In the genomic region with DNA sequence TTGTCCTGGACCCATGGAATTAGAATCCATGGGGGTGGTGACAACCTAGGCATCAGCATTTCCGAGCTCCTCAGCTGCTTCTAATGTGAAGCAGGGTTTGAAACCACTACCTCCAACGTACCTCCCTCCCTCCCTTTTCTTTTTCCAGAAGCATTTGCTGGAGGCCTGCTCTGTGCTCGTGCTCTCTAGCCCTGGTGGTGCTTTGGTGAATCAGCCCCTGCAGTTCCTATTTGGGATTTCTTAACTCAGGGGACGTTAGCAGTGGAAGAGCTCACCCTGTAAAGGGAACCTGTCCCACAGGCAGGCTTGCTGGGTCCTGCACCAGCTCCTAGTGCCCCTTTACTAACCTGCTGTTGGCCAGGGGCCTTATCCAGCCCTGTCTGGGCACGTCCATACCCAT, we compare ENCODE assay signal across 27 cellular contexts. TPM values are rescaled to one million over a fixed set of nuclear protein-coding genes. Genes with fewer than 3 reads are reported as not detected.
"Had no signal": no experiment of that assay in that cellular context is flagged by ENCODE, and none has a peak within 500 bp of the region (broad histone marks: within the 10 kb centered on the region; RNA-seq: fewer than 3 reads in every experiment).

No MANE protein-coding gene starts in this region.

- H3K27ac ChIP-seq: ascending aorta, body of pancreas had no signal

- ATAC-seq: activated naive CD4-positive, alpha-beta T cell treated with anti-CD3 and anti-CD28 coated beads, Interleukin-2, amount 50 U/mL, for 72 hours; activated naive CD8-positive, alpha-beta T cell treated with anti-CD3 and anti-CD28 coated beads, Interleukin-2, amount 50 U/mL, for 24 hours; activated T-cell treated with anti-CD3 and anti-CD28 coated beads, Interleukin-2, amount 50 U/mL, for 4 hours; body of pancreas; K562; PC-3; T-helper 17 cell had no signal

- H3K9me3 ChIP-seq: ascending aorta, body of pancreas had no signal

- DNase-seq: activated B cell treated with CpG ODN at 0.5 μM for 24 hours; activated CD4-positive, alpha-beta T cell treated with anti-CD3 and anti-CD28 coated beads for 1 hour; activated CD4-positive, alpha-beta T cell treated with anti-CD3 and anti-CD28 coated beads, Interleukin-2, amount 10 ng/mL, durations not matched to agents 24 days and 14 days; activated CD4-positive, alpha-beta T cell treated with anti-CD3 and anti-CD28 coated beads, Interleukin-2, amount 50 U/mL, for 48 hours; activated CD8-positive, alpha-beta memory T cell treated with anti-CD3 and anti-CD28 coated beads for 24 hours; activated effector memory CD4-positive, alpha-beta T cell treated with anti-CD3 and anti-CD28 coated beads, Interleukin-2, amount 50 U/mL, for 16 hours; activated naive CD4-positive, alpha-beta T cell treated with Interleukin-2 at 50 U/mL for 16 hours; activated naive CD8-positive, alpha-beta T cell treated with anti-CD3 and anti-CD28 coated beads, Interleukin-2, amount 50 U/mL, for 24 hours; activated T-cell treated with anti-CD3 and anti-CD28 coated beads, Interleukin-2, amount 50 U/mL, for 4 hours; amniotic stem cell; body of pancreas; Karpas-422; MM.1S; NCI-H1105; NCI-H1436; NCI-H1694 treated with DMSO at 0.1 percent for 48 hours; NCI-H2029 treated with DMSO at 0.1 percent for 48 hours; NCI-H510A treated with DMSO at 0.1 percent for 48 hours; PC-3; SHP77 treated with DMSO at 0.1 percent for 48 hours; T-helper 17 cell; T-helper 9 cell had no signal

- H3K36me3 ChIP-seq: ascending aorta had no signal

- H3K27me3 ChIP-seq: ascending aorta, body of pancreas had no signal

- H3K4me1 ChIP-seq: ascending aorta, body of pancreas had no signal

- H3K4me3 ChIP-seq: ascending aorta, body of pancreas, K562 had no signal

RNA-seq across cellular contexts. Expression of gene NSG2, which starts 55.0 kb away (rescaled TPM):
- total RNA-seq: activated B cell treated with CpG ODN at 0.5 μM for 24 hours; activated CD4-positive, alpha-beta T cell treated with anti-CD3 and anti-CD28 coated beads, Interleukin-2, amount 10 ng/mL, durations not matched to agents 24 days and 14 days; activated naive CD4-positive, alpha-beta T cell treated with anti-CD3 and anti-CD28 coated beads, Interleukin-2, amount 50 U/mL, for 72 hours; activated T-cell treated with anti-CD3 and anti-CD28 coated beads, Interleukin-2, amount 50 U/mL, for 4 hours; ascending aorta; bronchial epithelial cell; K562; SK-MEL-5; T-helper 17 cell had no signal
- polyA plus RNA-seq: K562 had no signal
